ENCODE assay signal across 1 cellular context in genomic region chr18:73646196-73646595, GRCh38.
TF ChIP-seq lines count a peak whose summit lies in the region.

No MANE protein-coding gene starts in this region.

TF ChIP-seq in SK-N-SH, 30 proteins besides CTCF, POLR2A, EP300 and RAD21 (continued from another document):
- TF ChIP-seq MAX (IDR thresholded peaks at IDR 0.05; ENCODE audit: low read depth), result no peak
- TF ChIP-seq YY1 (IDR thresholded peaks at IDR 0.05; ENCODE audit: low read depth), result no peak
- TF ChIP-seq RCOR1 (IDR thresholded peaks at IDR 0.05; ENCODE audit: low read length), result no peak
- no peak for TF ChIP-seq TCF12 (IDR thresholded peaks at IDR 0.05)
- no peak for TF ChIP-seq GABPA (IDR thresholded peaks at IDR 0.05; ENCODE audit: low read depth)
- no peak for TF ChIP-seq FOXJ3 (CRISPR knock-in tag; IDR thresholded peaks at IDR 0.05)
TF ChIP-seq in SK-N-SH: peak in this region for 0.
